1 cellular context compared by ENCODE assay signal in the genomic region with DNA sequence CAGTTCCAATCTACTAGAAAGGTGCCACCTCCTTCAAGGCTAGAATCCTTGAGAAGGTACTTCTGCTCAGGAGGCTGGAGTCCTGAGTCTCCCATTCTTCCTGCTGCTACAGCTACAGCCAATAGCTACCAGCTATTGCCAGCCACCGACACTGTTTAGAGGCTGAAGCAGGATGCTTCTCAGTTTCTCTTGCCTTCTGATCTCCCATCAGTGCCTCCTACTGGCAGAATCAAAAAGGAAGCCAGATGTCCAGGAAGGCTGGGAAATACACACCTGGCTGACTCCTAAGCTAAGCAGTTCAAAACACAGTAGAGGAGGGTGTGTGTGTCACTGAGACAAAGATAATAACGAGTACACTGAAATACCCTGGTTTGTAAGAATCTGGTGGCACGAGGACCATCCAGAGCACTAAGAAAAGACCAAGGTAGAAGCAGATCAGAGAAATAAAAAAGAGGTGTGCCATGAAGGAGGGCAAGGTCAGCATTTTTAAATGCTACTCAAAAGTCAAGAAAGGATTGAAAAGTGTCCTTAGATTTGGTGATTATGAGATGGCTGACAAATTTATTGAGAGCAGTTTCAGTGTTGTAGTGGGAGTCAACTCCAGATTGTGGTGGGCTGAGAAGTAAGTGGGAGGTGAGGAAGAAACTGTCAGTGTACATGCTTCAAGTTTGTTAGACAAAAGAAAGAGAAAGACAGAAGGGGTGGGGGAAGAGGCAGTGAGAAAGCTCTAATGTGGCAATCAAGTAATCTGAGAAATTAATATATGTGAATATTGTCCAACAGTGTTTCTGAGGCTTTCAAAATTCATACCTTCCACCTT.
TF ChIP-seq lines count a peak whose summit lies in the region.

No MANE protein-coding gene starts in this region.

TF ChIP-seq in WTC11, 78 proteins besides CTCF, POLR2A, EP300 and RAD21 (continued from another document):
- TF ChIP-seq, protein P1, sequence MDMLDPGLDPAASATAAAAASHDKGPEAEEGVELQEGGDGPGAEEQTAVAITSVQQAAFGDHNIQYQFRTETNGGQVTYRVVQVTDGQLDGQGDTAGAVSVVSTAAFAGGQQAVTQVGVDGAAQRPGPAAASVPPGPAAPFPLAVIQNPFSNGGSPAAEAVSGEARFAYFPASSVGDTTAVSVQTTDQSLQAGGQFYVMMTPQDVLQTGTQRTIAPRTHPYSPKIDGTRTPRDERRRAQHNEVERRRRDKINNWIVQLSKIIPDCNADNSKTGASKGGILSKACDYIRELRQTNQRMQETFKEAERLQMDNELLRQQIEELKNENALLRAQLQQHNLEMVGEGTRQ (CRISPR knock-in tag; IDR thresholded peaks at IDR 0.05), result no peak
- TF ChIP-seq NFATC4 (CRISPR knock-in tag; IDR thresholded peaks at IDR 0.05) (no peak), ZNF416 (CRISPR knock-in tag; IDR thresholded peaks at IDR 0.05) (no peak), ZNF121 (CRISPR knock-in tag; IDR thresholded peaks at IDR 0.05) (no peak), PRRX2 (CRISPR knock-in tag; IDR thresholded peaks at IDR 0.05) (no peak), SMAD4 (CRISPR knock-in tag; IDR thresholded peaks at IDR 0.05) (no peak)
TF ChIP-seq in WTC11: peak in this region for 0.
